In genomic region chr3:151979914-151980313, GRCh38 we compare ENCODE assay signal across 20 cellular contexts.
"Had no signal": no experiment of that assay in that cellular context is flagged by ENCODE, and none has a peak within 500 bp of the region (broad histone marks: within the 10 kb centered on the region; RNA-seq: fewer than 3 reads in every experiment).

No MANE protein-coding gene starts in this region.

- ATAC-seq: effector memory CD8-positive, alpha-beta T cell; left lung; mucosa of descending colon; naive thymus-derived CD4-positive, alpha-beta T cell; upper lobe of right lung had no signal

- H3K27ac ChIP-seq: epithelial cell of prostate, left lung, neutrophil, stomach, thoracic aorta, upper lobe of right lung had no signal

- H3K27me3 ChIP-seq: left lung, neutrophil, stomach, upper lobe of right lung had no signal

- DNase-seq: activated CD4-positive, alpha-beta T cell treated with anti-CD3 and anti-CD28 coated beads for 1 hour; activated CD4-positive, alpha-beta T cell treated with anti-CD3 and anti-CD28 coated beads, Interleukin-2, amount 50 U/mL, for 4 hours; activated naive CD4-positive, alpha-beta T cell; activated naive CD8-positive, alpha-beta T cell treated with anti-CD3 and anti-CD28 coated beads, Interleukin-2, amount 10 ng/mL, durations not matched to agents 7 days and 5 days; activated T-cell treated with anti-CD3 and anti-CD28 coated beads for 4 hours; anterior cingulate cortex; cerebellar nuclear complex; effector memory CD8-positive, alpha-beta T cell; hippocampal formation; left lung; mammary epithelial cell; mucosa of descending colon; naive thymus-derived CD4-positive, alpha-beta T cell; stimulated activated CD4-positive, alpha-beta T cell treated with anti-CD3 and anti-CD28 coated beads, Interleukin-12 subunit alpha, Interleukin-12 subunit beta, amount 100 ng/mL, for 4 hours; stimulated activated CD4-positive, alpha-beta T cell treated with anti-CD3 and anti-CD28 coated beads, Interleukin-2, amount 100 ng/mL, for 24 hours; stomach; upper lobe of right lung had no signal

- H3K36me3 ChIP-seq: left lung, neutrophil, stomach, thoracic aorta, upper lobe of right lung had no signal

- H3K4me1 ChIP-seq: left lung, upper lobe of right lung had no signal

- H3K4me3 ChIP-seq: left lung, mucosa of descending colon, stomach, thoracic aorta, upper lobe of right lung had no signal
